ENCODE assay signal across 9 cellular contexts in the genomic region with DNA sequence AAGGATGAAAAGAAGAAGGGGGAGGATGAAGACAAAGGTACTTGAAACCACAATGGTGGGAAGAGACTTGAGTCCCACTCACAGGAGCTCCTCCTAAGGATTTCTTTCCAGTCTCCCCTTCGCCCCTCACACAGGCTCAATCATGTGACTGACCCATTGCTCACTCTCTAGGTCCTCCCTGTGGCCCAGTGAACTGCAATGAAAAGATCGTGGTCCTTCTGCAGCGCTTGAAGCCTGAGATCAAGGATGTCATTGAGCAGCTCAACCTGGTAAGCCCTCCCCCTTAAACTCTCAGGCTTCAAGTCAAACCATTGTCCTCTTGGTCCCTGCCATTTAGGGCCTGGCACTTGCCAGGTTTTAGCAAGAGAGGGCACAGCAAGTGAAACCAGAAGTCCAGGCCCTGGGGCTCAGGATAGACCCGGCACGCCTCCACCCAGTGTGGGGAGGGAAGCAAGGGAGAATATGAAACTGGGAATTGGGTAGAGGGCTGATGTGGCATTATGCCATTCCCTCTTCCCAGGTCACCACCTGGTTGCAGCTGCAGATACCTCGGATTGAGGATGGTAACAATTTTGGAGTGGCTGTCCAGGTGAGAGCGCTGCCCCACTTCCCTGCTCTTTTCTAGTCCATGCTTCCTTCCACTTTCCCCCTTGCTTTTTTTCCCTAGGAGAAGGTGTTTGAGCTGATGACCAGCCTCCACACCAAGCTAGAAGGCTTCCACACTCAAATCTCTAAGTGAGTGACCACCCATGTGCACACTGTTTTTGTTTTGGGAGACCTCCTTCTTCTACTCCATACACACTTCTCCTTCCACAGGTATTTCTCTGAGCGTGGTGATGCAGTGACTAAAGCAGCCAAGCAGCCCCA. TPM values are rescaled to one million over a fixed set of nuclear protein-coding genes. Genes with fewer than 3 reads are reported as not detected.
A peak's percentile ranks its signal among the peaks of the same experiment; 100 is the strongest.
DNase-seq lines count a peak whose midpoint lies in the region; ATAC-seq and TF ChIP-seq lines count a peak whose summit lies in the region.
"Had no signal": no experiment of that assay in that cellular context is flagged by ENCODE, and none has a peak within 500 bp of the region (broad histone marks: within the 10 kb centered on the region; RNA-seq: fewer than 3 reads in every experiment).

No MANE protein-coding gene starts in this region.

- no peak for TF ChIP-seq CTCF in nephron (IDR thresholded peaks at IDR 0.05; ENCODE audit: unreplicated experiment in 3 of 3)

- CTCF ChIA-PET in T-cell (lab: Charles Lee) = interaction anchor here (0.7 to 3.1 kb wide), 5 partner anchors 9 to 23 kb away, joined by 3 to 15 read pairs (median 6); a partner anchor contains a TSS

- peak overlapping the region; percentile 69; the same call in 1 of the 2 replicates for H3K4me3 ChIP-seq in GM08714 (ENCODE audit: low read length)
- H3K4me3 ChIP-seq: mucosa of descending colon had no signal

- H3K36me3 Mint-ChIP-seq in T-cell (peaks cover 17% of the 10 kb centered on the region), nephron (ENCODE audit: low read depth) (peaks cover 24% of the 10 kb centered on the region)

- peak overlapping the region; percentile 83 to 97 (median 88) for H3K4me3 Mint-ChIP-seq in T-cell
- peak overlapping the region; percentile 86 to 98 (median 89) for H3K4me3 Mint-ChIP-seq in nephron

- H3K27me3 Mint-ChIP-seq in T-cell = no peaks in the 10 kb centered on the region
- H3K27me3 Mint-ChIP-seq in nephron (ENCODE audit: low read depth) = peaks cover 3% of the 10 kb centered on the region

- H3K9me3 Mint-ChIP-seq in T-cell (no peaks in the 10 kb centered on the region), nephron (no peaks in the 10 kb centered on the region)

- no peak for ATAC-seq in T-cell (replicated peaks in 1 of 4)
- no peak for ATAC-seq in GM21515 (IDR thresholded peaks at IDR 0.05; ENCODE audit: unreplicated experiment)
- ATAC-seq in HG02623 (IDR thresholded peaks at IDR 0.05; ENCODE audit: unreplicated experiment) = no peak
- ATAC-seq: mucosa of descending colon had no signal

- H3K27ac Mint-ChIP-seq in T-cell (peak overlapping the region; percentile 90 to 94), nephron (peak overlapping the region in 2 of 3 experiments; percentile 27 to 50)

- DNase-seq in T-cell = no peak
- DNase-seq in substantia nigra (lab: John Stamatoyannopoulos, UW) = no peak
- DNase-seq: activated CD8-positive, alpha-beta memory T cell treated with anti-CD3 and anti-CD28 coated beads, Interleukin-2, amount 50 U/mL, for 4 hours; erythroblast; mucosa of descending colon had no signal

- no peak overlapping the region for H3K27ac ChIP-seq in substantia nigra (ENCODE audit: low read depth, low read length, poor library complexity, severe bottlenecking)

- POLR2A ChIA-PET in T-cell (lab: Charles Lee) = interaction anchor here (0.6 to 1.6 kb wide), 3 partner anchors 9 to 76 kb away, joined by 3 to 4 read pairs (median 4); a partner anchor contains a TSS

- H3K4me1 Mint-ChIP-seq in T-cell (peaks cover 60 to 67% (median 65%) of the 10 kb centered on the region in 3 donors), nephron (peaks cover 39% of the 10 kb centered on the region)

RNA-seq across cellular contexts. Expression of a gene that starts 1.8 kb away (rescaled TPM):
- total RNA-seq in T-cell = 100 to 1,000 TPM; 221 to 291 (median 259) TPM

RNA-seq across cellular contexts. Expression of a gene that starts 3.6 kb away (rescaled TPM):
- 10 to 100 TPM in 3 of 5 donors, 1 to 10 TPM in 2; 9.3 to 29.8 (median 20.8) TPM for total RNA-seq in T-cell

RNA-seq across cellular contexts. Expression of a gene that starts 7.3 kb away (rescaled TPM):
- 1 to 10 TPM; 2.5 to 3.5 (median 3.2) TPM for total RNA-seq in T-cell

RNA-seq across cellular contexts. Expression of a gene that starts 8.6 kb away (rescaled TPM):
- 100 to 1,000 TPM; 130 to 192 (median 159) TPM for total RNA-seq in T-cell

RNA-seq across cellular contexts. Expression of a gene that starts 9.5 kb away (rescaled TPM):
- 100 to 1,000 TPM in 3 of 5 donors, 10 to 100 TPM in 2; 67.7 to 131 (median 100) TPM for total RNA-seq in T-cell
